Comparison of ENCODE assay signal across 12 cellular contexts in genomic region chr3:49346797-49347251, GRCh38. TPM values are rescaled to one million over a fixed set of nuclear protein-coding genes. Genes with fewer than 3 reads are reported as not detected.
DNase-seq lines count a peak whose midpoint lies in the region; ATAC-seq, FAIRE-seq and TF ChIP-seq lines count a peak whose summit lies in the region.
"Had no signal": no experiment of that assay in that cellular context is flagged by ENCODE, and none has a peak within 500 bp of the region (broad histone marks: within the 10 kb centered on the region; RNA-seq: fewer than 3 reads in every experiment).

No MANE protein-coding gene starts in this region.

- no peaks in the 10 kb centered on the region for H3K27me3 ChIP-seq in bronchial epithelial cell (ENCODE audit: control insufficient read depth, insufficient read depth, low read length)
- H3K27me3 ChIP-seq in uterus = no peaks in the 10 kb centered on the region

- TF ChIP-seq POLR2A in uterus (IDR thresholded peaks at IDR 0.05) = no peak

- FAIRE-seq in bronchial epithelial cell (lab: Jason Lieb, UNC) = no peak

- H3K9me3 ChIP-seq in uterus = no peaks in the 10 kb centered on the region

- DNase-seq in AG10803 (ENCODE audit: low read depth) = peak; percentile 61
- DNase-seq in M059J (ENCODE audit: low read depth) = peak; percentile 69
- DNase-seq in bronchial epithelial cell (ENCODE audit: low read depth) = peak; percentile 84
- DNase-seq in myocyte (ENCODE audit: low read depth) = peak; percentile 46
- no peak for DNase-seq in left lobe of liver (ENCODE audit: low spot score)
- no peak for DNase-seq in uterus
- DNase-seq: activated gamma-delta T cell; CD4-positive, alpha-beta memory T cell; stimulated activated CD4-positive, alpha-beta T cell treated with anti-CD3 and anti-CD28 coated beads, Interleukin-12 subunit alpha, Interleukin-12 subunit beta, amount 100 ng/mL, for 4 hours had no signal

- no peaks in the 10 kb centered on the region for H3K4me1 ChIP-seq in uterus

- intact Hi-C loops in uterus (cut with DNase I; ENCODE audit: low total_unique reads) = no loop called here

- H3K27ac ChIP-seq in uterus = peak overlapping the region in 1 of 2 donors; percentile 54

- H3K36me3 ChIP-seq in bronchial epithelial cell (ENCODE audit: control insufficient read depth, insufficient read depth, low read length) = no peaks in the 10 kb centered on the region
- H3K36me3 ChIP-seq in uterus = no peaks in the 10 kb centered on the region

- ATAC-seq in HG03025 (IDR thresholded peaks at IDR 0.05; ENCODE audit: low FRiP score, unreplicated experiment) = no peak
- ATAC-seq in left lobe of liver = no peak
- ATAC-seq in HG03095 (IDR thresholded peaks at IDR 0.05; ENCODE audit: unreplicated experiment) = no peak
- ATAC-seq: GM23338 had no signal

- TF ChIP-seq CTCF in AG10803 (conservative IDR thresholded peaks at IDR 0.05; ENCODE audit: low read length) (no peak), bronchial epithelial cell (IDR thresholded peaks at IDR 0.05; ENCODE audit: insufficient read depth, low read length, severe bottlenecking) (no peak), uterus (IDR thresholded peaks at IDR 0.05) (no peak)

- H3K4me3 ChIP-seq in AG10803 (ENCODE audit: low read length) = no peak overlapping the region
- no peak overlapping the region for H3K4me3 ChIP-seq in bronchial epithelial cell (ENCODE audit: low read depth, low read length)
- H3K4me3 ChIP-seq in uterus = no peak overlapping the region
- H3K4me3 ChIP-seq: GM23338 had no signal

RNA-seq across cellular contexts. Expression of gene USP4, which starts 7.0 kb away (rescaled TPM):
- 11.1 and 13.9 TPM in 2 replicates for total RNA-seq in M059J (2014; rRNA removed; shearing (Covaris generic))
- total RNA-seq in bronchial epithelial cell (25.5 and 28.5 TPM in 2 replicates), myocyte (9.9 and 11.8 TPM in 2 replicates), left lobe of liver (19.7 TPM), uterus (10 to 100 TPM in 3 of 4 donors, 1 to 10 TPM in 1; 9.2 to 78.3 (median 28.8) TPM)
- polyA plus RNA-seq in myocyte (2012) = 43.4 TPM

RNA-seq across cellular contexts. Expression of gene GPX1, which starts 11.3 kb away (rescaled TPM):
- total RNA-seq in M059J (2014; rRNA removed; shearing (Covaris generic)) = 169 and 207 TPM in 2 replicates
- total RNA-seq in bronchial epithelial cell (533 and 633 TPM in 2 replicates), myocyte (109 and 116 TPM in 2 replicates), left lobe of liver (272 TPM), uterus (100 to 1,000 TPM in 2 of 4 donors, 10 to 100 TPM in 2; 40.2 to 450 (median 81.2) TPM)
- polyA plus RNA-seq in myocyte (2012) = 271 TPM

Comparison
In these comparisons a context has a peak if more than half of its experiments do, and no peak if none do; other contexts are left out.
1. DNase-seq: peak in AG10803 (single experiment), M059J (single experiment), bronchial epithelial cell (single experiment) and myocyte (single experiment); none in left lobe of liver (single experiment) and uterus (0 of 2).